22 cellular contexts compared by ENCODE assay signal in genomic region chr4:64105903-64106302, GRCh38.
DNase-seq lines count a peak whose midpoint lies in the region; ATAC-seq, FAIRE-seq and TF ChIP-seq lines count a peak whose summit lies in the region.
"Had no signal": no experiment of that assay in that cellular context is flagged by ENCODE, and none has a peak within 500 bp of the region (broad histone marks: within the 10 kb centered on the region; RNA-seq: fewer than 3 reads in every experiment).

No MANE protein-coding gene starts in this region.

- H3K4me3 ChIP-seq in A549 (no peak overlapping the region), SJCRH30 (no peak overlapping the region)
- H3K4me3 ChIP-seq: HAP-1 had no signal

- H3K9me3 ChIP-seq in A549: no peaks in the 10 kb centered on the region
- no peaks in the 10 kb centered on the region for H3K9me3 ChIP-seq in SJCRH30 (replicated peaks)
- H3K9me3 ChIP-seq: HAP-1 had no signal

- no peaks in the 10 kb centered on the region for H3K27me3 ChIP-seq in SJCRH30

- H3K27ac ChIP-seq in A549: no peak overlapping the region
- H3K27ac ChIP-seq in SJCRH30: no peak overlapping the region

- H3K4me1 ChIP-seq in A549 (no peaks in the 10 kb centered on the region), SJCRH30 (0 out of 2 replicates have a peak, but pooled peaks cover 3% of the 10 kb centered on the region)

- TF ChIP-seq EP300 in A549 (IDR thresholded peaks at IDR 0.05): no peak

- no peak for TF ChIP-seq POLR2A in A549 (IDR thresholded peaks at IDR 0.05; ENCODE audit: low read length)

- H3K36me3 ChIP-seq in SJCRH30: no peaks in the 10 kb centered on the region
- H3K36me3 ChIP-seq: HAP-1 had no signal

- POLR2A ChIA-PET in A549 (lab: Yijun Ruan, JAX): no interaction called here

- TF ChIP-seq RAD21 in A549 (conservative IDR thresholded peaks at IDR 0.05 in 1 of 2, IDR thresholded peaks at IDR 0.05 in 1 of 2): no peak

- CTCF ChIA-PET in A549 (lab: Yijun Ruan, JAX): no interaction called here

- no peak for TF ChIP-seq CTCF in A549 (IDR thresholded peaks at IDR 0.05)

- WGBS in A549 (ENCODE audit: missing lambda C conversion rate): 3% methylated on average over 1 of the region's 1 CpG

- DNase-seq in A549 (ENCODE audit: low read depth in 1 of 2, low spot score in 1 of 2) (no peak), OCI-M1 (lab: John Stamatoyannopoulos, UW) (peak; percentile 48), dedifferentiated amniotic fluid mesenchymal stem cell (ENCODE audit: extremely low spot score) (no peak), SJCRH30 (no peak)
- DNase-seq: ACHN; AML-193; C1 segment of cervical spinal cord; Calu3; CD4-positive, alpha-beta memory T cell; COR-L47; DMS53; DMS79 treated with DMSO at 0.1 percent for 48 hours; GF-D8; GOT3; HFFc6 had no signal

- ATAC-seq in A549 (no peak), HG03108 (IDR thresholded peaks at IDR 0.05; ENCODE audit: unreplicated experiment) (no peak)

- no peak overlapping the region for H3K4me2 ChIP-seq in A549

- FAIRE-seq in A549 (lab: Jason Lieb, UNC) (no peak), endometrium (lab: Jason Lieb, UNC) (peak; percentile 21)
- FAIRE-seq: A204.1, GM12891, GM18507, H54 had no signal

TF ChIP-seq in A549, 52 proteins besides CTCF, POLR2A, EP300 and RAD21:
- TF ChIP-seq FOSB (CRISPR knock-in tag; IDR thresholded peaks at IDR 0.05): no peak
- TF ChIP-seq ZNF302 (CRISPR knock-in tag; IDR thresholded peaks at IDR 0.05): no peak
- peak; percentile 25 for TF ChIP-seq MAFK (IDR thresholded peaks at IDR 0.05; ENCODE audit: partially characterized antibody)
- TF ChIP-seq JUNB (IDR thresholded peaks at IDR 0.05): no peak
- no peak for TF ChIP-seq KDM1A (IDR thresholded peaks at IDR 0.05; ENCODE audit: low read depth)
- no peak for TF ChIP-seq HOXB13 (CRISPR knock-in tag; IDR thresholded peaks at IDR 0.05; ENCODE audit: low read depth)
- TF ChIP-seq EHF (CRISPR knock-in tag; IDR thresholded peaks at IDR 0.05): no peak
- no peak for TF ChIP-seq HDAC2 (IDR thresholded peaks at IDR 0.05)
TF ChIP-seq in A549: peak in this region for 1.
